ENCODE assay signal across 1 cellular context in genomic region chr11:71999813-72000590, GRCh38.
A peak's percentile ranks its signal among the peaks of the same experiment; 100 is the strongest.
TF ChIP-seq lines count a peak whose summit lies in the region.

No MANE protein-coding gene starts in this region.

TF ChIP-seq in K562, 482 proteins besides CTCF, POLR2A, EP300 and RAD21 (continued from another document and continues in another):
- TF ChIP-seq ZNF395 (CRISPR knock-in tag; IDR thresholded peaks at IDR 0.05) (no peak), YY1 (IDR thresholded peaks at IDR 0.05; ENCODE audit: borderline replicate concordance in 1 of 3, control insufficient read depth in 1 of 3, extremely low read depth in 1 of 3, insufficient read depth in 3 of 3, insufficient read length in 1 of 3, insufficient replicate concordance in 2 of 3, low read depth in 1 of 3, low read length in 2 of 3) (no peak), REST (CRISPR knock-in tag; IDR thresholded peaks at IDR 0.05; ENCODE audit: low read depth) (no peak), ZNF212 (CRISPR knock-in tag; IDR thresholded peaks at IDR 0.05) (no peak), HBP1 (CRISPR knock-in tag; IDR thresholded peaks at IDR 0.05) (no peak), ZNF436 (CRISPR knock-in tag; IDR thresholded peaks at IDR 0.05) (no peak), PCBP1 (IDR thresholded peaks at IDR 0.05; ENCODE audit: low read depth, low read length, poor library complexity, severe bottlenecking) (no peak), ZNF551 (CRISPR knock-in tag; IDR thresholded peaks at IDR 0.05) (no peak), MITF (IDR thresholded peaks at IDR 0.05) (0 out of 2 replicates have a peak, but pooled peaks have one; percentile 18), SPI1 (IDR thresholded peaks at IDR 0.05; ENCODE audit: borderline replicate concordance, low read depth, low read length) (no peak), LCOR (CRISPR knock-in tag; IDR thresholded peaks at IDR 0.05) (no peak), C11orf30 (IDR thresholded peaks at IDR 0.05; ENCODE audit: low read depth) (no peak), ELF2 (CRISPR knock-in tag; IDR thresholded peaks at IDR 0.05) (no peak), ZNF184 (CRISPR knock-in tag; IDR thresholded peaks at IDR 0.05) (no peak), NCOA1 (IDR thresholded peaks at IDR 0.05; ENCODE audit: low read depth) (no peak), CREB3 (tag; conservative IDR thresholded peaks at IDR 0.05; ENCODE audit: low read depth) (0 out of 2 replicates have a peak, but pooled peaks have one; percentile 19), SLC30A9 (CRISPR knock-in tag; IDR thresholded peaks at IDR 0.05) (no peak), PHF20 (IDR thresholded peaks at IDR 0.05; ENCODE audit: partially characterized antibody) (no peak), ZNF512 (tag; IDR thresholded peaks at IDR 0.05) (no peak), EGR1 (conservative IDR thresholded peaks at IDR 0.05) (no peak), STAT6 (CRISPR knock-in tag; IDR thresholded peaks at IDR 0.05) (no peak), TFE3 (CRISPR knock-in tag; IDR thresholded peaks at IDR 0.05) (no peak), NFXL1 (CRISPR knock-in tag; IDR thresholded peaks at IDR 0.05) (no peak), NFYB (IDR thresholded peaks at IDR 0.05; ENCODE audit: extremely low read depth, insufficient read length) (no peak), ZNF518B (CRISPR knock-in tag; IDR thresholded peaks at IDR 0.05) (no peak), GATA2 (CRISPR knock-in tag; IDR thresholded peaks at IDR 0.05) (no peak), ZNF3 (CRISPR knock-in tag; IDR thresholded peaks at IDR 0.05) (no peak), MAFK (IDR thresholded peaks at IDR 0.05; ENCODE audit: low read length) (no peak), PPARD (CRISPR knock-in tag; IDR thresholded peaks at IDR 0.05) (no peak), CHD2 (IDR thresholded peaks at IDR 0.05; ENCODE audit: low read depth, low read length) (no peak), TBP (optimal IDR thresholded peaks at IDR 0.05; ENCODE audit: low read depth, low read length) (no peak), ZBTB34 (CRISPR knock-in tag; IDR thresholded peaks at IDR 0.05) (no peak), DACH1 (IDR thresholded peaks at IDR 0.05; ENCODE audit: partially characterized antibody) (no peak), MYNN (IDR thresholded peaks at IDR 0.05) (no peak), MYNN (CRISPR knock-in tag; IDR thresholded peaks at IDR 0.05) (no peak), CTBP1 (IDR thresholded peaks at IDR 0.05; ENCODE audit: borderline replicate concordance) (0 out of 2 replicates have a peak, but pooled peaks have one; percentile 16), IRF9 (tag; IDR thresholded peaks at IDR 0.05) (no peak), CREB1 (IDR thresholded peaks at IDR 0.05) (peak; percentile 71; the same call in 1 of the 2 replicates), CREB1 (CRISPR knock-in tag; IDR thresholded peaks at IDR 0.05) (peak; percentile 48; the same call in 1 of the 2 replicates), POLR2AphosphoS2 (IDR thresholded peaks at IDR 0.05; ENCODE audit: low read length) (no peak), XRCC5 (IDR thresholded peaks at IDR 0.05; ENCODE audit: low read depth, low read length) (no peak)
